8 cellular contexts compared by ENCODE assay signal in the genomic region with DNA sequence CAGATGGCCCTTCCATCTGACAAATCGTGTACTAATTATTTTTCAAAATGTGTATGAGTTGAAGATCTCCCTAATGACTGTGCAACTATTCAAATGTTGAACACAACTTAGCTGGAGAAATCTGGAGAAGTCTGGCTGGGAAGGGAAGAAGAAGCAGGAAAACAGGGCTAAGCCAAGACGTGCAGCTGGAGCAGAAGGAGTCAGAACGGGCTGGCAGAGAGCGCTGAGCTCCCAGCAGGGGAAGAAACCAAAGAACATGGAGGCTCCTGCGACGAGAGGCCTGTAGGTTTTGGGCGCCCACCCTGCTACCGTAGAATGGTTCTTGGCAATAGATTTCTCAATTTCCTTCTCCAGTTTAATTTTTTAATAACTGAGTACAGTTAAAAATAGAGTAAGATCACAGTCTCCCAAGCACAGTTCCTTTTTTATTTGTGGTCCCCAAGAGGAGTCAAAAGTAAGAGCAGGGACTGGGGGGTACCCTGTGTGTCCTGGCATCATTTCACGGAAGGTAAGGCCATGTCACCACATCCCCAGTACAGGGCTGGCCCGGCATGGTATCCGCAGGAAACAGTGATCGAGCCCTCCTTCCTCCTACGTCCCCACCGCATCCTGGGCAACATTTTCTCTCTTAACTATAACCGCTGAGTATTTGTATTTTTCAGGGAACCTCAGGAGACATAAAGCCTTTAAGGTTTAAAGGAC.
A peak's percentile ranks its signal among the peaks of the same experiment; 100 is the strongest.
DNase-seq lines count a peak whose midpoint lies in the region; TF ChIP-seq lines count a peak whose summit lies in the region.

No MANE protein-coding gene starts in this region.

- no peaks in the 10 kb centered on the region for H3K36me3 Mint-ChIP-seq in nephron (ENCODE audit: low read depth)

- H3K4me3 Mint-ChIP-seq in nephron = peak overlapping the region; percentile 69 to 84 (median 80)

- peaks cover 30% of the 10 kb centered on the region for H3K4me1 Mint-ChIP-seq in nephron

- peaks cover 12% of the 10 kb centered on the region for H3K27me3 Mint-ChIP-seq in nephron (ENCODE audit: low read depth)

- H3K27ac Mint-ChIP-seq in nephron = peak overlapping the region in 2 of 3 experiments; percentile 69 to 77

- peak overlapping the region in 1 of 2 donors; percentile 89 for H3K27ac ChIP-seq in coronary artery

- TF ChIP-seq CTCF in coronary artery (IDR thresholded peaks at IDR 0.05) (no peak), nephron (IDR thresholded peaks at IDR 0.05; ENCODE audit: unreplicated experiment in 3 of 3) (no peak)

- peak overlapping the region; percentile 87 for H3K4me3 ChIP-seq in coronary artery

- H3K9me3 Mint-ChIP-seq in nephron = no peaks in the 10 kb centered on the region

- DNase-seq in CD1c-positive myeloid dendritic cell (ENCODE audit: extremely low spot score) (peak; percentile 17), NOMO-1 treated with DMSO at 0.1 percent for 48 hours (lab: John Stamatoyannopoulos, UW; ENCODE audit: unreplicated experiment) (peak; percentile 47), coronary artery (ENCODE audit: low spot score) (no peak), NCI-H1694 treated with DMSO at 0.1 percent for 48 hours (lab: John Stamatoyannopoulos, UW) (no peak), NCI-H748 (lab: John Stamatoyannopoulos, UW; ENCODE audit: unreplicated experiment) (no peak), NCI-H1694 (lab: John Stamatoyannopoulos, UW) (no peak), NCI-H1105 treated with DMSO at 0.1 percent for 48 hours (lab: John Stamatoyannopoulos, UW) (no peak)

Comparison
In these comparisons a context has a peak if more than half of its experiments do, and no peak if none do; other contexts are left out.
1. DNase-seq: peak in CD1c-positive myeloid dendritic cell (single experiment) and NOMO-1 treated with DMSO at 0.1 percent for 48 hours (single experiment); none in coronary artery (single experiment), NCI-H1694 treated with DMSO at 0.1 percent for 48 hours (single experiment), NCI-H748 (single experiment), NCI-H1694 (single experiment) and NCI-H1105 treated with DMSO at 0.1 percent for 48 hours (single experiment).